In the genomic region with DNA sequence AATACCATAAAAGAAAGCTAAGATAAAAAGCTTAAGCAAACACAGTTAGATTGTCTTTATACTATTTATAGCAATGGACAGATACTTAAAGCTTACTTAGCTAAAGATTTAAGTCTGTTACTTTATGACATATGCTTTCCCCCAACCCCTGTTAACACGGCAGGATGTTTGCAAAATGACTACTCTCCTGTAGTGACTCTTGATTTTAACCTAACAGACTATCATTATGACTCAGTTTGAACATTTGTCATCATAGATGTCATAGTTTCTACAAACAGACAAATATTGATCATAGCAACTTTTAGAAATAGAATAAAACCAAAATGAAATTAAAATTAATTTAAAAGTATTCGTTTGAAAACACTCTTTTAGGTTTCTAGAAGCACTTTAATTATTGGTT, we compare ENCODE assay signal across 1 cellular context.
TF ChIP-seq lines count a peak whose summit lies in the region.

No MANE protein-coding gene starts in this region.

TF ChIP-seq in SK-N-SH, 30 proteins besides CTCF, POLR2A, EP300 and RAD21 (continued from another document):
- no peak for TF ChIP-seq NFIC (IDR thresholded peaks at IDR 0.05; ENCODE audit: borderline replicate concordance)
- no peak for TF ChIP-seq TAF1 (IDR thresholded peaks at IDR 0.05; ENCODE audit: borderline replicate concordance, low read depth, low read length)
- TF ChIP-seq RFX5 (IDR thresholded peaks at IDR 0.05; ENCODE audit: low read length) = no peak
- no peak for TF ChIP-seq NRF1 (IDR thresholded peaks at IDR 0.05; ENCODE audit: low read depth, low read length)
- TF ChIP-seq, protein P1, sequence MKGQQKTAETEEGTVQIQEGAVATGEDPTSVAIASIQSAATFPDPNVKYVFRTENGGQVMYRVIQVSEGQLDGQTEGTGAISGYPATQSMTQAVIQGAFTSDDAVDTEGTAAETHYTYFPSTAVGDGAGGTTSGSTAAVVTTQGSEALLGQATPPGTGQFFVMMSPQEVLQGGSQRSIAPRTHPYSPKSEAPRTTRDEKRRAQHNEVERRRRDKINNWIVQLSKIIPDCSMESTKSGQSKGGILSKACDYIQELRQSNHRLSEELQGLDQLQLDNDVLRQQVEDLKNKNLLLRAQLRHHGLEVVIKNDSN (IDR thresholded peaks at IDR 0.05; ENCODE audit: borderline replicate concordance, low read depth) = no peak
